Comparison of ENCODE assay signal across 13 cellular contexts in genomic region chr1:233627376-233627775, GRCh38. TPM values are rescaled to one million over a fixed set of nuclear protein-coding genes. Genes with fewer than 3 reads are reported as not detected.
DNase-seq lines count a peak whose midpoint lies in the region; TF ChIP-seq lines count a peak whose summit lies in the region.
"Had no signal": no experiment of that assay in that cellular context is flagged by ENCODE, and none has a peak within 500 bp of the region (broad histone marks: within the 10 kb centered on the region; RNA-seq: fewer than 3 reads in every experiment).

No MANE protein-coding gene starts in this region.

- H3K4me1 ChIP-seq in HEK293 (ENCODE audit: control insufficient read depth, insufficient read depth, low read length): no peaks in the 10 kb centered on the region
- H3K4me1 ChIP-seq: BLaER1 had no signal

- H3K27me3 Mint-ChIP-seq in activated naive CD4-positive, alpha-beta T cell treated with anti-CD3 and anti-CD28 coated beads for 36 hours (ENCODE audit: low read depth): peaks cover 8% of the 10 kb centered on the region

- H3K4me1 Mint-ChIP-seq in activated naive CD4-positive, alpha-beta T cell treated with anti-CD3 and anti-CD28 coated beads for 36 hours (ENCODE audit: low read depth): no peaks in the 10 kb centered on the region
- H3K4me1 Mint-ChIP-seq: T-helper 17 cell had no signal

- H3K9me3 Mint-ChIP-seq in activated naive CD4-positive, alpha-beta T cell treated with anti-CD3 and anti-CD28 coated beads for 36 hours: no peaks in the 10 kb centered on the region

- CTCF ChIA-PET in HEK293 (lab: Yijun Ruan, JAX): interaction anchor here (2.6 kb wide), 1 partner anchor 187 kb away, joined by 9 read pairs; no protein-coding TSS in a partner anchor
- CTCF ChIA-PET in activated naive CD4-positive, alpha-beta T cell treated with anti-CD3 and anti-CD28 coated beads for 36 hours (lab: Charles Lee): no interaction called here

- peaks cover 0 to 21% of the 10 kb centered on the region in 2 experiments; a peak in 1 of 3 replicates for H3K36me3 ChIP-seq in HEK293 (ENCODE audit: control insufficient read depth in 2 of 2, insufficient read depth in 1 of 2, low read length in 2 of 2)
- H3K36me3 ChIP-seq: BLaER1 had no signal

- DNase-seq in G401 (ENCODE audit: low spot score) (peak; percentile 95), activated T-cell treated with anti-CD3 and anti-CD28 coated beads for 48 hours (ENCODE audit: low read depth) (peak; percentile 32), kidney tubule cell (ENCODE audit: low spot score) (peak; percentile 50), SKM-1 treated with dmso at 0.1 percent for 144 hours (lab: John Stamatoyannopoulos, UW; ENCODE audit: unreplicated experiment) (no peak)
- no peak for DNase-seq in effector CD4-positive, alpha-beta T cell
- no peak for DNase-seq in effector CD8-positive, alpha-beta T cell (lab: John Stamatoyannopoulos, UW)
- DNase-seq in activated naive CD4-positive, alpha-beta T cell treated with anti-CD3 and anti-CD28 coated beads for 36 hours: no peak
- DNase-seq: EL, NCI-H187, T-helper 17 cell had no signal

- no peak overlapping the region for H3K27ac Mint-ChIP-seq in activated naive CD4-positive, alpha-beta T cell treated with anti-CD3 and anti-CD28 coated beads for 36 hours
- H3K27ac Mint-ChIP-seq: T-helper 17 cell had no signal

- POLR2A ChIA-PET in HEK293 (lab: Yijun Ruan, JAX): no interaction called here

- H3K36me3 Mint-ChIP-seq in activated naive CD4-positive, alpha-beta T cell treated with anti-CD3 and anti-CD28 coated beads for 36 hours (ENCODE audit: low read depth): no peaks in the 10 kb centered on the region

- no peak overlapping the region for H3K4me3 Mint-ChIP-seq in activated naive CD4-positive, alpha-beta T cell treated with anti-CD3 and anti-CD28 coated beads for 36 hours
- H3K4me3 Mint-ChIP-seq: T-helper 17 cell had no signal

- H3K27ac ChIP-seq in HEK293 (ENCODE audit: extremely low read depth, low read depth, low read length): no peak overlapping the region
- H3K27ac ChIP-seq: BLaER1 had no signal

- H3K9me3 ChIP-seq in HEK293 (ENCODE audit: control insufficient read depth, insufficient read depth, low read depth, low read length): no peaks in the 10 kb centered on the region
- H3K9me3 ChIP-seq: BLaER1 had no signal

- in situ Hi-C loops in G401 (cut with HindIII; ENCODE audit: low sequenced_read_pairs): no loop called here

- no peak for TF ChIP-seq CTCF in HEK293 (tag by site-specific recombination; IDR thresholded peaks at IDR 0.05)

- no peak overlapping the region for H3K4me3 ChIP-seq in HEK293 (ENCODE audit: low read depth, low read length)
- H3K4me3 ChIP-seq: BLaER1 had no signal

- intact Hi-C loops in activated naive CD4-positive, alpha-beta T cell treated with anti-CD3 and anti-CD28 coated beads for 36 hours (cut with micrococcal nuclease): no loop called here

TF ChIP-seq in HEK293, 187 proteins besides CTCF, POLR2A, EP300 and RAD21:
- TF ChIP-seq ZNF121 (tag by site-specific recombination; IDR thresholded peaks at IDR 0.05) (no peak), ZNF221 (tag by site-specific recombination; IDR thresholded peaks at IDR 0.05; ENCODE audit: borderline replicate concordance) (no peak), KLF1 (tag by site-specific recombination; IDR thresholded peaks at IDR 0.05) (no peak), ZNF155 (tag by site-specific recombination; IDR thresholded peaks at IDR 0.05) (no peak), HOXC10 (CRISPR knock-in tag; IDR thresholded peaks at IDR 0.05) (no peak), ZNF830 (tag by site-specific recombination; IDR thresholded peaks at IDR 0.05; ENCODE audit: low read depth) (no peak), ZNF391 (tag by site-specific recombination; IDR thresholded peaks at IDR 0.05; ENCODE audit: borderline replicate concordance, low read depth) (no peak), SP3 (tag by site-specific recombination; IDR thresholded peaks at IDR 0.05) (no peak), GFI1B (tag by site-specific recombination; IDR thresholded peaks at IDR 0.05) (no peak), ZFHX2 (tag by site-specific recombination; conservative IDR thresholded peaks at IDR 0.05) (peak; percentile 76), OSR2 (tag by site-specific recombination; IDR thresholded peaks at IDR 0.05) (no peak), EGR2 (tag by site-specific recombination; IDR thresholded peaks at IDR 0.05; ENCODE audit: low read depth) (peak; percentile 73)

RNA-seq across cellular contexts. Expression of gene KCNK1, which starts 13.5 kb away (rescaled TPM):
- not detected in 2 replicates for total RNA-seq in G401 (2014; rRNA removed; shearing (Covaris generic))
- under 1 TPM; 0.21 to 0.44 TPM for total RNA-seq in activated naive CD4-positive, alpha-beta T cell treated with anti-CD3 and anti-CD28 coated beads for 36 hours
- total RNA-seq: myocyte had no signal

Comparison
In these comparisons a context has a peak if more than half of its experiments do, and no peak if none do; other contexts are left out.
1. DNase-seq: peak in G401 (single experiment), activated T-cell treated with anti-CD3 and anti-CD28 coated beads for 48 hours (single experiment) and kidney tubule cell (single experiment); none in effector CD4-positive, alpha-beta T cell (single experiment), effector CD8-positive, alpha-beta T cell (single experiment), activated naive CD4-positive, alpha-beta T cell treated with anti-CD3 and anti-CD28 coated beads for 36 hours (single experiment) and SKM-1 treated with dmso at 0.1 percent for 144 hours (single experiment).